ENCODE assay signal across 8 cellular contexts in genomic region chr6:30722280-30723112, GRCh38. TPM values are rescaled to one million over a fixed set of nuclear protein-coding genes. Genes with fewer than 3 reads are reported as not detected.
DNase-seq lines count a peak whose midpoint lies in the region; ATAC-seq and TF ChIP-seq lines count a peak whose summit lies in the region.

No MANE protein-coding gene starts in this region.

- DNase-seq in ACHN, result peak; percentile 73
- peak; percentile 45 for DNase-seq in NCI-H345 treated with DMSO at 0.1 percent for 48 hours (lab: John Stamatoyannopoulos, UW; ENCODE audit: unreplicated experiment)
- DNase-seq in activated CD4-positive, alpha-beta T cell treated with anti-CD3 and anti-CD28 coated beads for 24 hours (ENCODE audit: low read depth in 2 of 2), result peak; percentile 75 to 81
- DNase-seq in cerebellum (ENCODE audit: low spot score), result peak; percentile 69
- DNase-seq in kidney epithelial cell (ENCODE audit: low read depth), result no peak
- DNase-seq in stimulated activated CD4-positive, alpha-beta T cell treated with anti-CD3 and anti-CD28 coated beads, Interleukin-1b, Interleukin-23, amount 100 ng/mL, for 1 hour (ENCODE audit: low read depth in 2 of 2), result peak; percentile 69 to 82

- ATAC-seq in GM18867 (IDR thresholded peaks at IDR 0.05; ENCODE audit: unreplicated experiment) (peak; percentile 21), HG02571 (IDR thresholded peaks at IDR 0.05; ENCODE audit: unreplicated experiment) (no peak)

- peak overlapping the region; percentile 86 for H3K4me3 ChIP-seq in kidney epithelial cell (ENCODE audit: low read depth, low read length)

- peaks cover 6% of the 10 kb centered on the region for H3K36me3 ChIP-seq in kidney epithelial cell (ENCODE audit: control insufficient read depth, insufficient read depth, low read length)

- in situ Hi-C loops in ACHN (cut with HindIII; ENCODE audit: low pct_ligation_motif_present, low pct_unique_long_range_greater_than_20kb, low sequenced_read_pairs), result no loop called here

- peak; percentile 91 for TF ChIP-seq CTCF in kidney epithelial cell (IDR thresholded peaks at IDR 0.05; ENCODE audit: insufficient read depth, low read length, poor library complexity, severe bottlenecking)

- no peaks in the 10 kb centered on the region for H3K27me3 ChIP-seq in kidney epithelial cell (ENCODE audit: control insufficient read depth, insufficient read depth, low read length)

RNA-seq across cellular contexts. Expression of gene TUBB, which starts 2.3 kb away (rescaled TPM):
- total RNA-seq in cerebellum (608 TPM), kidney epithelial cell (808 and 855 TPM in 2 replicates)

RNA-seq across cellular contexts. Expression of gene MDC1, which starts 5.4 kb away (rescaled TPM):
- total RNA-seq in cerebellum (9.5 TPM), kidney epithelial cell (11.4 and 14.7 TPM in 2 replicates)

RNA-seq across cellular contexts. Expression of gene FLOT1, which starts 20.0 kb away (rescaled TPM):
- total RNA-seq in cerebellum (35.7 TPM), kidney epithelial cell (136 and 142 TPM in 2 replicates)

RNA-seq across cellular contexts. Expression of gene IER3, which starts 21.9 kb away (rescaled TPM):
- total RNA-seq in cerebellum, result 4.5 TPM
- 188 and 229 TPM in 2 replicates for total RNA-seq in kidney epithelial cell

RNA-seq across cellular contexts. Expression of gene NRM, which starts 31.7 kb away (rescaled TPM):
- total RNA-seq in cerebellum (9.2 TPM), kidney epithelial cell (8.9 and 10.4 TPM in 2 replicates)
